1 cellular context compared by ENCODE assay signal in the genomic region with DNA sequence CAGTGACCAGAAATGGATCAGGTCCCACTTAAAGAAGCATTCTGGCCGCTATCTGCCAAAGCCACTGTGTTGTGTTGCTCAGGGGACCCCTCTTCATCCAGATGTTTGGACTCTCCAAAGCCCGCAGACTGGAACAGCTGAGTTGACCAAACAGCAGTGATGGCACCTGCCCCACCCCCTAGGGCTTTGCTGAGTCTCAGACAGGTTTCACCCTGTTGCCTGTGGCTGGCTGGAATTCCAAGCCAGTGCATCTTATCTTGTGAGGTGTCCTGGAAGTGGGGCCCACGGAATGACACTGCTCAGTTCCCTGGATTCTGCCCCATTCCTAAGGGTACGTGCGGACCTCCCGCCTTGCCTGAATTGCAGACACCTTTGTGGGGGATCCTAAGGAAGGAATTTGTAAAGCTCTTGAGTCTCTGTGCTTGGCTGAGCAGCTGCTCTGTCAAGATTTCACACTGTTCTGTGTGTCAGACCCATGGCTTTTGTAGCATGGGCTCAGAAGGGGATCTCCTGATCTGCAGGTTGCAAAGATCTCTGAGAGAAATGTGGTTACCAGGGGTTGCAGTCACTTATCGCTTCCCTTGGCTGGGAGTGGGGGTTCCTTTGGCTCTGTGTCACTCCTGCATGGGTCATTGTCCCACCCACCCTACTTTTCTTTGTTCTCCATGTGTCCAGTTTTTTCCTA.
TF ChIP-seq lines count a peak whose summit lies in the region.

No MANE protein-coding gene starts in this region.

TF ChIP-seq in H1, 55 proteins besides CTCF, POLR2A, EP300 and RAD21 (continued from another document):
- no peak for TF ChIP-seq KDM4A (IDR thresholded peaks at IDR 0.05; ENCODE audit: low read depth, low read length, severe bottlenecking)
- TF ChIP-seq CBX5 (IDR thresholded peaks at IDR 0.05; ENCODE audit: low read depth, low read length), result no peak
- no peak for TF ChIP-seq RNF2 (IDR thresholded peaks at IDR 0.05; ENCODE audit: borderline replicate concordance, low read depth, low read length, missing control alignments, poor library complexity, severe bottlenecking)
- TF ChIP-seq BACH1 (IDR thresholded peaks at IDR 0.05; ENCODE audit: low read length), result no peak
- no peak for TF ChIP-seq BRCA1 (IDR thresholded peaks at IDR 0.05; ENCODE audit: low read depth, low read length)
- TF ChIP-seq JUND (IDR thresholded peaks at IDR 0.05; ENCODE audit: low read length), result no peak
TF ChIP-seq in H1: peak in this region for 0.
